In the genomic region with DNA sequence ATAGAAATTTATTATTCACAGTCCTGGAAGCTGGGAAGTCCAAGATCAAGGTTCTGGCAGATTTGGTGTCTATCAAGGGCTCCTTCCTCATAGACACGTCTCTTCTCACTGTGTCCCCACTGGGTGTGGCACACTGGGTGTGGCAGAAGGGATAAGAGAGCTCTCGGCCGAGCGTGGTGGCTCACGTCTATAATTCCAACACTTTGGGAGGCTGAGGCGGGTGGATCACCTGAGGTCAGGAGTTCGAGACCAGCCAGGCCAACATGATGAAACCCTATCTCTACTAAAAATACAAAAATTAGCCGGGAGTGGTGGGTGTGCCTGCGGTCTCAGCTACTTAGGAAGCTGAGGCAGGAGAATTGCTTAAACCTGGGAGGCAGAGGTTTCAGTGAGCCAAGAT, we compare ENCODE assay signal across 1 cellular context. TPM values are rescaled to one million over a fixed set of nuclear protein-coding genes. Genes with fewer than 3 reads are reported as not detected.
"Had no signal": no experiment of that assay in that cellular context is flagged by ENCODE, and none has a peak within 500 bp of the region (broad histone marks: within the 10 kb centered on the region; RNA-seq: fewer than 3 reads in every experiment).

No MANE protein-coding gene starts in this region.

RNA-seq across cellular contexts. Expression of a gene that starts 38.4 kb away (rescaled TPM):
- polyA plus RNA-seq: neural cell had no signal
